Comparison of ENCODE assay signal across 1 cellular context in the genomic region with DNA sequence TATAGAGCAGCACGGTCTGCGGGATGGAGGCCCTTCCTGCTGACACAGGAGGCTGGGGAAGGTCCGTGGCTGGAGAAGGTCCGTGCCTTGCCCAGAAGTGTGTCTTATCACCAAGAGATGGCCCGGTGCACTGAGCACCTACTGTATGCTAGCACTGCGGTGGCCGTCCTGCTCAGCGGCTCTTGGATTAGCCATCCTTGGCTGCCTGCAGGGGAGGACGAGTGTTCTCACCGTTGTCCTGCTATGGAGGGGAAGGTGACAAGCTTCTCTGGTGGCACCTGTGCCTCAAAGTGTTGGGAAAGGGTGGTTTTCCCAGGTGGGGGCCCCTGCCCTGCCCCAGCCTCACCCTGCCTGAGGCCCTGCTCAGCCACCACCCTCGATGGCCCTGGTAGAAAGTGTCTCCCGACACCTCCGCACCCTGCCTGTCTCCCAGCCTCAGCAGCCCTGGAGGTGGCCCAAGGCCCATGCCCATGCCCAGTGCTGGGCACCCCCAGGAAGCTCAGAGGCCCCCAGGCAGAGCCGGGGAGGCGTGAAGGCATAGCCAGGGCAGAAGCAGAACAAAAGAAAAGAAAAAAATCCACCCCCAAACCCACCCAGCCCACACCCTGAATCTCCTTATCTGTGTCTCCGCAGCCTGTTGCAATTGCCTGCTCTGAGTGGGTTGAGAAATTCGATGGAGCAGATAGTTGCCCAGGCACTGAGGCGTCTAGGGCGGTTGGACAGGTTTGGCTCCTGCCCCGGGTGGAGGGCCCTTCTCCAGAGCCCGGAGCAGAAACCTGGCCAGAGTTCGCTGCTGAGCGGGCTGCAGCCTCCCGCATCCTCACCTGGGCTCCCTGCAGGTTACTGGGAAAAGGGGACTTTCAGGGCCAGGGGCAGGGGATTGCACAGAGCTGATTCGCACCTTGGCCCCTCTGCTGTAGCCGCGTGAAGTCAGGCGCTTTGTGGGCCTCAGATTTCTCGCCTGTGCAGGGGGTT.
TF ChIP-seq lines count a peak whose summit lies in the region.

No MANE protein-coding gene starts in this region.

TF ChIP-seq in K562, 482 proteins besides CTCF, POLR2A, EP300 and RAD21 (continued from another document and continues in another):
- TF ChIP-seq MLLT1 (IDR thresholded peaks at IDR 0.05) (no peak), PRMT5 (CRISPR knock-in tag; IDR thresholded peaks at IDR 0.05) (no peak), HMG20B (CRISPR knock-in tag; IDR thresholded peaks at IDR 0.05) (no peak), GATAD2A (IDR thresholded peaks at IDR 0.05) (0 out of 2 replicates have a peak, but pooled peaks have one; percentile 61), CHD1 (IDR thresholded peaks at IDR 0.05; ENCODE audit: low read length) (no peak), MAFF (IDR thresholded peaks at IDR 0.05; ENCODE audit: low read length) (no peak), MXI1 (IDR thresholded peaks at IDR 0.05; ENCODE audit: low read depth, low read length) (peak; percentile 61; the same call in 1 of the 2 replicates), CHD4 (IDR thresholded peaks at IDR 0.05; ENCODE audit: insufficient read depth, insufficient replicate concordance, low read depth, low read length, poor library complexity, severe bottlenecking) (no peak), TSC22D4 (tag; IDR thresholded peaks at IDR 0.05) (no peak), CTBP1 (IDR thresholded peaks at IDR 0.05; ENCODE audit: borderline replicate concordance) (peak; percentile 61; the same call in 1 of the 2 replicates), RREB1 (CRISPR knock-in tag; IDR thresholded peaks at IDR 0.05) (no peak), NR2F6 (CRISPR knock-in tag; IDR thresholded peaks at IDR 0.05) (no peak), ZNF511 (CRISPR knock-in tag; IDR thresholded peaks at IDR 0.05) (no peak), ZNF445 (CRISPR knock-in tag; IDR thresholded peaks at IDR 0.05; ENCODE audit: low read depth) (no peak), ERF (CRISPR knock-in tag; IDR thresholded peaks at IDR 0.05) (no peak), ZNF175 (CRISPR knock-in tag; IDR thresholded peaks at IDR 0.05; ENCODE audit: low read depth) (no peak), SREBF1 (IDR thresholded peaks at IDR 0.05; ENCODE audit: borderline replicate concordance, low read depth, low read length) (no peak), BMI1 (IDR thresholded peaks at IDR 0.05; ENCODE audit: low read length) (peak; percentile 59; the same call in 1 of the 2 replicates), PATZ1 (CRISPR knock-in tag; IDR thresholded peaks at IDR 0.05; ENCODE audit: borderline replicate concordance) (no peak), FOXK2 (conservative IDR thresholded peaks at IDR 0.05 in 1 of 2, IDR thresholded peaks at IDR 0.05 in 1 of 2; ENCODE audit: low read depth in 2 of 2) (no peak), JUND (IDR thresholded peaks at IDR 0.05; ENCODE audit: borderline replicate concordance, low read depth, low read length) (peak; percentile 55; the same call in 1 of the 2 replicates), JUND (tag; IDR thresholded peaks at IDR 0.05; ENCODE audit: borderline replicate concordance, low read depth, low read length) (no peak; the same call in 2 of the 3 replicates), ZNF324 (CRISPR knock-in tag; IDR thresholded peaks at IDR 0.05) (peak; percentile 57; the same call in 1 of the 2 replicates), SIX5 (IDR thresholded peaks at IDR 0.05; ENCODE audit: borderline replicate concordance in 1 of 2, insufficient read depth in 1 of 2, low read depth in 1 of 2, low read length in 2 of 2) (no peak), ATF1 (CRISPR knock-in tag; IDR thresholded peaks at IDR 0.05) (no peak), ATF1 (tag; IDR thresholded peaks at IDR 0.05) (no peak), ZNF77 (CRISPR knock-in tag; IDR thresholded peaks at IDR 0.05) (no peak), SAFB2 (IDR thresholded peaks at IDR 0.05; ENCODE audit: borderline replicate concordance, low read depth, low read length, severe bottlenecking) (no peak), ILK (tag; IDR thresholded peaks at IDR 0.05; ENCODE audit: borderline replicate concordance, low read depth) (no peak), MCM2 (IDR thresholded peaks at IDR 0.05; ENCODE audit: low read depth) (no peak), POLR3A (IDR thresholded peaks at IDR 0.05; ENCODE audit: borderline replicate concordance, extremely low read depth, insufficient read depth, insufficient read length) (no peak), SMARCE1 (IDR thresholded peaks at IDR 0.05) (peak; percentile 73; the same call in 1 of the 2 replicates), ZBTB5 (IDR thresholded peaks at IDR 0.05) (no peak), SMARCC2 (IDR thresholded peaks at IDR 0.05; ENCODE audit: low read depth) (0 out of 2 replicates have a peak, but pooled peaks have one; percentile 43), ZNF354B (CRISPR knock-in tag; IDR thresholded peaks at IDR 0.05) (no peak), POU5F1 (IDR thresholded peaks at IDR 0.05; ENCODE audit: borderline replicate concordance, low read depth, low read length, partially characterized antibody) (no peak), ARHGAP35 (IDR thresholded peaks at IDR 0.05; ENCODE audit: partially characterized antibody) (no peak), HDAC6 (IDR thresholded peaks at IDR 0.05; ENCODE audit: low read depth, low read length) (no peak), TRIM28 (IDR thresholded peaks at IDR 0.05) (no peak), SNAPC5 (CRISPR knock-in tag; IDR thresholded peaks at IDR 0.05) (no peak)
- TF ChIP-seq, protein P1, sequence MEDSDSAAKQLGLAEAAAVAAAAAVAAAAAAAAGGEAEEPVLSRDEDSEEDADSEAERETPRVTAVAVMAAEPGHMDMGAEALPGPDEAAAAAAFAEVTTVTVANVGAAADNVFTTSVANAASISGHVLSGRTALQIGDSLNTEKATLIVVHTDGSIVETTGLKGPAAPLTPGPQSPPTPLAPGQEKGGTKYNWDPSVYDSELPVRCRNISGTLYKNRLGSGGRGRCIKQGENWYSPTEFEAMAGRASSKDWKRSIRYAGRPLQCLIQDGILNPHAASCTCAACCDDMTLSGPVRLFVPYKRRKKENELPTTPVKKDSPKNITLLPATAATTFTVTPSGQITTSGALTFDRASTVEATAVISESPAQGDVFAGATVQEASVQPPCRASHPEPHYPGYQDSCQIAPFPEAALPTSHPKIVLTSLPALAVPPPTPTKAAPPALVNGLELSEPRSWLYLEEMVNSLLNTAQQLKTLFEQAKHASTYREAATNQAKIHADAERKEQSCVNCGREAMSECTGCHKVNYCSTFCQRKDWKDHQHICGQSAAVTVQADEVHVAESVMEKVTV (CRISPR knock-in tag; IDR thresholded peaks at IDR 0.05) = no peak
- TF ChIP-seq, protein P2, sequence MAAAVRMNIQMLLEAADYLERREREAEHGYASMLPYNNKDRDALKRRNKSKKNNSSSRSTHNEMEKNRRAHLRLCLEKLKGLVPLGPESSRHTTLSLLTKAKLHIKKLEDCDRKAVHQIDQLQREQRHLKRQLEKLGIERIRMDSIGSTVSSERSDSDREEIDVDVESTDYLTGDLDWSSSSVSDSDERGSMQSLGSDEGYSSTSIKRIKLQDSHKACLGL (CRISPR knock-in tag; IDR thresholded peaks at IDR 0.05; ENCODE audit: borderline replicate concordance, poor library complexity, severe bottlenecking) = no peak
- TF ChIP-seq, protein P3, sequence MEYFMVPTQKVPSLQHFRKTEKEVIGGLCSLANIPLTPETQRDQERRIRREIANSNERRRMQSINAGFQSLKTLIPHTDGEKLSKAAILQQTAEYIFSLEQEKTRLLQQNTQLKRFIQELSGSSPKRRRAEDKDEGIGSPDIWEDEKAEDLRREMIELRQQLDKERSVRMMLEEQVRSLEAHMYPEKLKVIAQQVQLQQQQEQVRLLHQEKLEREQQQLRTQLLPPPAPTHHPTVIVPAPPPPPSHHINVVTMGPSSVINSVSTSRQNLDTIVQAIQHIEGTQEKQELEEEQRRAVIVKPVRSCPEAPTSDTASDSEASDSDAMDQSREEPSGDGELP (CRISPR knock-in tag; IDR thresholded peaks at IDR 0.05; ENCODE audit: borderline replicate concordance) = peak; percentile 19; the same call in 1 of the 2 replicates
